In the genomic region with DNA sequence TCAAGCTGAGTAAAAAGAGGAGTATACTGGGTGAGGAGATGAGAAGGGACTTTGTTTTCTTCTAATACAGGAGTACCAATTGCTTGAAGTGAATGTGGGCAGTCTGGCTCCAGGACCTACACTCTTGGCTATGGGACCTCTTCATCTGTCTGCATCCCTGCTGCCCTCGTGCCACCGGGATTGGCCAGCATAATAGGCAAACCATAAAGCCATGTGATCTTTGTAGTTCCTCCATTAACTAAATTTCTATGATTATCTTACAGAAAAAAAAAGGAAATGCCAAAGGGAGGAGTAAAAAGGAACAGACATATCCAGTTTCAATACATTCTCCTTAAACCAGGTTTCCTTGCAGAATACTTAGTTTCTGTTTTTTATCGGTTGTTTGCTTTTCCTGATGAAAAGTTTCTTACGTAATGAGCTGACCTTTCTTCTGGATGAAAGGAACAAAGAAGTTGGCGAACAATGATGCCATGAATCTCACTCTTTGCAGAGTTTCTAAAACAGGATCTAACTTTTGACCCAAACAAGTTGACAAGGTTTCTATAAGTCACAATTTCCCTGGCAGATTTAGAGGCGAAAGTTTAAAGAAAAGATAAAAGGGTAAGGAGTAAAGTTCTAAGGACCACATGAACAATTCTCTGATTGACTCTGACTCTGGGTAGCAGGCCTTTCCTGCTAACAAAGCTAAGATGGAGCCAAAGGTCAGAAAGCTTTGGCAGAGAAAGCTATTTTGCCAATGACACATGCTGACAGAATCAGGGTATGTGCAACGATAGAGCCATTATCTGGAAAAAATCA, we compare ENCODE assay signal across 12 cellular contexts. TPM values are rescaled to one million over a fixed set of nuclear protein-coding genes. Genes with fewer than 3 reads are reported as not detected.
DNase-seq lines count a peak whose midpoint lies in the region.
"Had no signal": no experiment of that assay in that cellular context is flagged by ENCODE, and none has a peak within 500 bp of the region (broad histone marks: within the 10 kb centered on the region; RNA-seq: fewer than 3 reads in every experiment).

No MANE protein-coding gene starts in this region.

- peaks cover 10% of the 10 kb centered on the region for H3K79me2 ChIP-seq in ACC112 (ENCODE audit: control insufficient read depth, insufficient read depth, low read length, unreplicated experiment)

- H3K4me3 ChIP-seq in ACC112 (ENCODE audit: low read depth, low read length) = peak overlapping the region; percentile 56
- H3K4me3 ChIP-seq in muscle layer of duodenum (ENCODE audit: low read depth in 1 of 2, low read length in 2 of 2) = no peak overlapping the region

- peaks cover 77% of the 10 kb centered on the region for H3K4me1 ChIP-seq in ACC112 (ENCODE audit: control insufficient read depth, insufficient read depth, low read length, unreplicated experiment)
- peaks cover 0 to 55% of the 10 kb centered on the region in 2 donors for H3K4me1 ChIP-seq in muscle layer of duodenum (ENCODE audit: control insufficient read depth in 1 of 2, insufficient read depth in 2 of 2, low read length in 2 of 2)

- no peaks in the 10 kb centered on the region for H3K9me3 ChIP-seq in muscle layer of duodenum (ENCODE audit: control insufficient read depth in 1 of 2, low read length in 2 of 2)

- peak; percentile 95 for DNase-seq in LHCN-M2 (ENCODE audit: low read depth)
- DNase-seq in dedifferentiated amniotic fluid mesenchymal stem cell (ENCODE audit: extremely low spot score) = peak; percentile 80
- no peak for DNase-seq in hypothalamus (lab: John Stamatoyannopoulos, UW)
- no peak for DNase-seq in OCI-M2 (lab: John Stamatoyannopoulos, UW; ENCODE audit: unreplicated experiment)
- no peak for DNase-seq in T-helper 1 cell
- DNase-seq in NCI-H82 treated with DMSO at 0.1 percent for 48 hours (lab: John Stamatoyannopoulos, UW; ENCODE audit: unreplicated experiment) = no peak
- DNase-seq: activated T-cell treated with anti-CD3 and anti-CD28 coated beads, Interleukin-2, amount 50 U/mL, for 24 hours; CD4-positive, alpha-beta T cell; NCI-H1436 treated with DMSO at 0.1 percent for 48 hours; stimulated activated naive CD4-positive, alpha-beta T cell treated with Interleukin-2 at 50 U/mL for 16 hours had no signal

- H2AFZ ChIP-seq in ACC112 (ENCODE audit: low read length, unreplicated experiment) = no peak overlapping the region

- H3K36me3 ChIP-seq in ACC112 (ENCODE audit: insufficient read depth, low read length) (peaks cover 62% of the 10 kb centered on the region), muscle layer of duodenum (ENCODE audit: control insufficient read depth in 1 of 2, insufficient read depth in 2 of 2, low read length in 2 of 2) (peaks cover 29 to 47% of the 10 kb centered on the region in 2 donors)

- H3K27ac ChIP-seq in ACC112 (ENCODE audit: low read depth, low read length) = peak overlapping the region; percentile 90
- peak overlapping the region; percentile 11 for H3K27ac ChIP-seq in muscle layer of duodenum (ENCODE audit: low read length)

- H3K27me3 ChIP-seq in ACC112 (ENCODE audit: insufficient read depth, low read length) = no peaks in the 10 kb centered on the region
- no peaks in the 10 kb centered on the region for H3K27me3 ChIP-seq in muscle layer of duodenum (ENCODE audit: low read depth, low read length)

RNA-seq across cellular contexts. Expression of gene LAMB1, which starts 54.1 kb away (rescaled TPM):
- total RNA-seq in LHCN-M2 (2014; rRNA removed) = 140 and 161 TPM in 2 replicates
- 101 TPM for polyA plus RNA-seq in LHCN-M2 (2012)
- total RNA-seq: CD4-positive, alpha-beta T cell had no signal

RNA-seq across cellular contexts. Expression of gene DLD, which starts 57.9 kb away (rescaled TPM):
- total RNA-seq in LHCN-M2 (2014; rRNA removed) = 109 and 220 TPM in 2 replicates
- 51.3 TPM for polyA plus RNA-seq in LHCN-M2 (2012)

Comparison
In these comparisons a context has a peak if more than half of its experiments do, and no peak if none do; other contexts are left out.
1. DNase-seq: peak in LHCN-M2 (single experiment) and dedifferentiated amniotic fluid mesenchymal stem cell (single experiment); none in hypothalamus (0 of 51), OCI-M2 (single experiment), T-helper 1 cell (0 of 5) and NCI-H82 treated with DMSO at 0.1 percent for 48 hours (single experiment).